1 cellular context compared by ENCODE assay signal in the genomic region with DNA sequence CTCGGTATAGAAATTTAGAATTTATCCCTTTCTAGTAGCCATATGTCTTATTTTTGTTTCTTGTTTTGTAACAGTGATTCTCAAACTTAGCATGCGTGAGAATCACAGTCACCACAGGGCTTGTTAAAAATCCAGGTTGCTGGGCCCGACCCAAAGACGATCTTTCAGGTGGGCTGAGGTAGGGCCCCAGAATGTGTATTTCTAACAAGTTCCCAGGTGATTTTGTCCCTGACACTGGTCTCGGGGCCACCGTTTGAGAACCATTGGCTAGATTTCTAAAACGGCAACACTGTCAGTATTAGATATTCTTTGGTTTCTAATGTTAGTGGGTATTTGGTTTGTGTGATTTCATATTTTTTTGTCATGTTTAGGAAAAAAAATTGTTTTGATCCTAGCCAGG.
TF ChIP-seq lines count a peak whose summit lies in the region.

No MANE protein-coding gene starts in this region.

TF ChIP-seq in GM12878, 131 proteins besides CTCF, POLR2A, EP300 and RAD21:
- 0 out of 2 replicates have a peak, but pooled peaks have one; percentile 31 for TF ChIP-seq NFXL1 (IDR thresholded peaks at IDR 0.05; ENCODE audit: borderline replicate concordance)
- no peak for TF ChIP-seq ASH2L (IDR thresholded peaks at IDR 0.05; ENCODE audit: borderline replicate concordance, low read depth)
- TF ChIP-seq ETV6 (conservative IDR thresholded peaks at IDR 0.05 in 1 of 2, IDR thresholded peaks at IDR 0.05 in 1 of 2; ENCODE audit: borderline replicate concordance in 1 of 2, low read depth in 1 of 2): peak in 1 of 2 experiments; percentile 83; a peak in 1 of 4 replicates
